In genomic region chr3:31673950-31674349, GRCh38 we compare ENCODE assay signal across 32 cellular contexts.
"Had no signal": no experiment of that assay in that cellular context is flagged by ENCODE, and none has a peak within 500 bp of the region (broad histone marks: within the 10 kb centered on the region; RNA-seq: fewer than 3 reads in every experiment).

No MANE protein-coding gene starts in this region.

- FAIRE-seq: bronchial epithelial cell had no signal

- H3K36me3 ChIP-seq: cardiac muscle cell, WERI-Rb-1 had no signal

- H3K27ac ChIP-seq: ascending aorta, cardiac muscle cell, WERI-Rb-1 had no signal

- DNase-seq: activated CD4-positive, alpha-beta memory T cell treated with anti-CD3 and anti-CD28 coated beads, Interleukin-2, amount 10 ng/mL, durations not matched to agents 7 days and 5 days; activated CD4-positive, alpha-beta T cell treated with anti-CD3 and anti-CD28 coated beads for 1 hour; activated CD4-positive, alpha-beta T cell treated with anti-CD3 and anti-CD28 coated beads for 36 hours; activated CD4-positive, alpha-beta T cell treated with anti-CD3 and anti-CD28 coated beads for 48 hours; activated CD4-positive, alpha-beta T cell treated with anti-CD3 and anti-CD28 coated beads, Interleukin-2, amount 10 ng/mL, durations not matched to agents 7 days and 5 days; activated CD4-positive, alpha-beta T cell treated with anti-CD3 and anti-CD28 coated beads, Interleukin-2, amount 50 U/mL, for 48 hours; activated CD4-positive, CD25-positive, alpha-beta regulatory T cell; activated CD8-positive, alpha-beta memory T cell treated with anti-CD3 and anti-CD28 coated beads for 24 hours; activated CD8-positive, alpha-beta memory T cell treated with anti-CD3 and anti-CD28 coated beads, Interleukin-2, amount 10 ng/mL, durations not matched to agents 7 days and 5 days; activated CD8-positive, alpha-beta memory T cell treated with anti-CD3 and anti-CD28 coated beads, Interleukin-2, amount 50 U/mL, for 48 hours; activated CD8-positive, alpha-beta T cell treated with anti-CD3 and anti-CD28 coated beads, Interleukin-2, amount 10 ng/mL, durations not matched to agents 7 days and 5 days; activated effector memory CD4-positive, alpha-beta T cell treated with Interleukin-2 at 50 U/mL for 16 hours; activated gamma-delta T cell; activated naive CD4-positive, alpha-beta T cell treated with anti-CD3 and anti-CD28 coated beads, Interleukin-2, amount 10 ng/mL, durations not matched to agents 7 days and 5 days; activated naive CD4-positive, alpha-beta T cell treated with Interleukin-2 at 50 U/mL for 16 hours; activated naive CD8-positive, alpha-beta T cell treated with anti-CD3 and anti-CD28 coated beads, Interleukin-2, amount 10 ng/mL, durations not matched to agents 7 days and 5 days; activated naive CD8-positive, alpha-beta T cell treated with anti-CD3 and anti-CD28 coated beads, Interleukin-2, amount 50 U/mL, for 24 hours; activated T-cell treated with anti-CD3 and anti-CD28 coated beads, Interleukin-2, amount 50 U/mL, for 24 hours; activated T-cell treated with anti-CD3 and anti-CD28 coated beads, Interleukin-2, amount 50 U/mL, for 48 hours; amygdala; anterior cingulate cortex; caudate nucleus; cerebellar nuclear complex; T-helper 1 cell; T-helper 2 cell; T-helper 9 cell; WERI-Rb-1 had no signal

- H3K9me3 ChIP-seq: ascending aorta had no signal

- ATAC-seq: activated CD4-positive, alpha-beta T cell treated with anti-CD3 and anti-CD28 coated beads for 36 hours; activated CD4-positive, CD25-positive, alpha-beta regulatory T cell treated with anti-CD3 and anti-CD28 coated beads, Interleukin-2, amount 50 U/mL, for 24 hours; activated CD8-positive, alpha-beta memory T cell treated with anti-CD3 and anti-CD28 coated beads, Interleukin-2, amount 10 ng/mL, durations not matched to agents 7 days and 5 days; activated CD8-positive, alpha-beta T cell treated with anti-CD3 and anti-CD28 coated beads, Interleukin-2, amount 10 ng/mL, durations not matched to agents 7 days and 5 days; activated naive CD8-positive, alpha-beta T cell treated with anti-CD3 and anti-CD28 coated beads, Interleukin-2, amount 50 U/mL, for 24 hours; WTC11 had no signal

- H3K27me3 ChIP-seq: ascending aorta, cardiac muscle cell had no signal

- H3K4me3 ChIP-seq: ascending aorta, cardiac muscle cell had no signal

- H3K4me1 ChIP-seq: ascending aorta had no signal
